Comparison of ENCODE assay signal across 19 cellular contexts in the genomic region with DNA sequence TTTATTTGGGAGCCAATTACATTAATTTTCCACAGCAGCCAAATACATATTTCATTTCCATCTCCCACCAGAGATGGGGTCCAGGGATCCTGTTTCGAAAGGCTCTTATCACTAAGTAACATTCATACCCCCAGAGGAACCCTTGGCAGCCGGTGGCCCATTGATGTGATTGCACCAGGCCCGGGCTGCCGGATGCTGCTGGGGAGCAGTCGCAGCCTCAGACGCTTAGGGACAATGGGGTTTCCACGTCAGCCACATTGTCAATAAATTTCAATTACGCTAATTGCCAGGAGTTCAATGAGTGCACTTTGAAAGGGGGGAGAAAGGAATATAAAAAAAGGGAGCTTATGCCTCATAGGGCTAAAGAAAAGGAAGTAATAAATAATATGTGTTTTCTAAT.
"Had no signal": no experiment of that assay in that cellular context is flagged by ENCODE, and none has a peak within 500 bp of the region (broad histone marks: within the 10 kb centered on the region; RNA-seq: fewer than 3 reads in every experiment).

No MANE protein-coding gene starts in this region.

- DNase-seq: activated CD4-positive, alpha-beta T cell treated with anti-CD3 and anti-CD28 coated beads, Interleukin-2, amount 10 ng/mL, durations not matched to agents 7 days and 5 days; activated CD8-positive, alpha-beta memory T cell treated with anti-CD3 and anti-CD28 coated beads, Interleukin-2, amount 50 U/mL, for 4 hours; activated naive CD4-positive, alpha-beta T cell treated with anti-CD3 and anti-CD28 coated beads, Interleukin-2, amount 10 ng/mL, durations not matched to agents 7 days and 5 days; activated naive CD8-positive, alpha-beta T cell treated with anti-CD3 and anti-CD28 coated beads, Interleukin-2, amount 50 U/mL, for 24 hours; activated T-cell treated with anti-CD3 and anti-CD28 coated beads, Interleukin-2, amount 50 U/mL, for 4 hours; anterior cingulate cortex; colonic mucosa; foreskin melanocyte; hypothalamus; islet precursor cell; left colon; naive thymus-derived CD8-positive, alpha-beta T cell; stimulated activated CD4-positive, alpha-beta T cell treated with anti-CD3 and anti-CD28 coated beads, Interleukin-4, amount 100 ng/mL, for 24 hours; testis; upper lobe of right lung had no signal

- ATAC-seq: activated CD4-positive, CD25-positive, alpha-beta regulatory T cell treated with anti-CD3 and anti-CD28 coated beads, Interleukin-2, amount 50 U/mL, for 24 hours; activated naive CD8-positive, alpha-beta T cell treated with anti-CD3 and anti-CD28 coated beads, Interleukin-2, amount 50 U/mL, for 24 hours; activated T-cell treated with anti-CD3 and anti-CD28 coated beads, Interleukin-2, amount 50 U/mL, for 4 hours; left colon; naive thymus-derived CD8-positive, alpha-beta T cell; sciatic nerve; stimulated activated effector memory CD8-positive, alpha-beta T cell treated with anti-CD3 and anti-CD28 coated beads, Interleukin-12 subunit alpha, Interleukin-12 subunit beta, amount 100 ng/mL, for 72 hours; upper lobe of right lung had no signal

- H3K27me3 Mint-ChIP-seq: activated CD4-positive, alpha-beta T cell treated with anti-CD3 and anti-CD28 coated beads, Interleukin-2, amount 10 ng/mL, durations not matched to agents 7 days and 5 days; activated naive CD4-positive, alpha-beta T cell treated with anti-CD3 and anti-CD28 coated beads, Interleukin-2, amount 10 ng/mL, durations not matched to agents 7 days and 5 days; activated naive CD8-positive, alpha-beta T cell treated with anti-CD3 and anti-CD28 coated beads, Interleukin-2, amount 50 U/mL, for 24 hours; central memory CD8-positive, alpha-beta T cell had no signal

- H3K4me1 Mint-ChIP-seq: activated CD4-positive, alpha-beta T cell treated with anti-CD3 and anti-CD28 coated beads, Interleukin-2, amount 10 ng/mL, durations not matched to agents 7 days and 5 days; activated naive CD4-positive, alpha-beta T cell treated with anti-CD3 and anti-CD28 coated beads, Interleukin-2, amount 10 ng/mL, durations not matched to agents 7 days and 5 days; activated naive CD8-positive, alpha-beta T cell treated with anti-CD3 and anti-CD28 coated beads, Interleukin-2, amount 50 U/mL, for 24 hours; central memory CD8-positive, alpha-beta T cell; stimulated activated effector memory CD8-positive, alpha-beta T cell treated with anti-CD3 and anti-CD28 coated beads, Interleukin-12 subunit alpha, Interleukin-12 subunit beta, amount 100 ng/mL, for 72 hours had no signal

- H3K4me3 Mint-ChIP-seq: activated CD4-positive, alpha-beta T cell treated with anti-CD3 and anti-CD28 coated beads, Interleukin-2, amount 10 ng/mL, durations not matched to agents 7 days and 5 days; activated naive CD4-positive, alpha-beta T cell treated with anti-CD3 and anti-CD28 coated beads, Interleukin-2, amount 10 ng/mL, durations not matched to agents 7 days and 5 days; activated naive CD8-positive, alpha-beta T cell treated with anti-CD3 and anti-CD28 coated beads, Interleukin-2, amount 50 U/mL, for 24 hours; activated T-cell treated with anti-CD3 and anti-CD28 coated beads, Interleukin-2, amount 50 U/mL, for 4 hours; central memory CD8-positive, alpha-beta T cell; naive thymus-derived CD8-positive, alpha-beta T cell; stimulated activated effector memory CD8-positive, alpha-beta T cell treated with anti-CD3 and anti-CD28 coated beads, Interleukin-12 subunit alpha, Interleukin-12 subunit beta, amount 100 ng/mL, for 72 hours had no signal

- H3K36me3 Mint-ChIP-seq: activated naive CD4-positive, alpha-beta T cell treated with anti-CD3 and anti-CD28 coated beads, Interleukin-2, amount 10 ng/mL, durations not matched to agents 7 days and 5 days; naive thymus-derived CD8-positive, alpha-beta T cell; stimulated activated effector memory CD8-positive, alpha-beta T cell treated with anti-CD3 and anti-CD28 coated beads, Interleukin-12 subunit alpha, Interleukin-12 subunit beta, amount 100 ng/mL, for 72 hours had no signal

- H3K27ac Mint-ChIP-seq: activated CD4-positive, alpha-beta T cell treated with anti-CD3 and anti-CD28 coated beads, Interleukin-2, amount 10 ng/mL, durations not matched to agents 7 days and 5 days; activated naive CD4-positive, alpha-beta T cell treated with anti-CD3 and anti-CD28 coated beads, Interleukin-2, amount 10 ng/mL, durations not matched to agents 7 days and 5 days; activated naive CD8-positive, alpha-beta T cell treated with anti-CD3 and anti-CD28 coated beads, Interleukin-2, amount 50 U/mL, for 24 hours; naive thymus-derived CD8-positive, alpha-beta T cell; stimulated activated effector memory CD8-positive, alpha-beta T cell treated with anti-CD3 and anti-CD28 coated beads, Interleukin-12 subunit alpha, Interleukin-12 subunit beta, amount 100 ng/mL, for 72 hours had no signal
